ENCODE assay signal across 19 cellular contexts in genomic region chr11:116647305-116648080, GRCh38.
DNase-seq lines count a peak whose midpoint lies in the region; TF ChIP-seq lines count a peak whose summit lies in the region.
"Had no signal": no experiment of that assay in that cellular context is flagged by ENCODE, and none has a peak within 500 bp of the region (broad histone marks: within the 10 kb centered on the region; RNA-seq: fewer than 3 reads in every experiment).

No MANE protein-coding gene starts in this region.

- H3K4me2 ChIP-seq in OCI-LY7 (ENCODE audit: low read length) = no peak overlapping the region
- H3K4me2 ChIP-seq: BLaER1, GM23338 had no signal

- CTCF ChIA-PET in Calu3 (lab: Charles Lee) (no interaction called here), OCI-LY7 (lab: Charles Lee; ENCODE audit: unreplicated experiment) (no interaction called here)

- BruUV-seq in Calu3 (replicated peaks; lab: Mats Ljungman, UMichigan) (no TSS peak), OCI-LY7 (replicated peaks; lab: Mats Ljungman, UMichigan) (no TSS peak)

- no peak overlapping the region for H3K4me3 ChIP-seq in coronary artery
- H3K4me3 ChIP-seq in OCI-LY7 (ENCODE audit: low read depth, low read length, poor library complexity, severe bottlenecking) = no peak overlapping the region
- H3K4me3 ChIP-seq: BLaER1, GM23338, HAP-1 had no signal

- no peaks in the 10 kb centered on the region for H3K9me3 ChIP-seq in OCI-LY7 (ENCODE audit: low read length)
- H3K9me3 ChIP-seq: BLaER1, Caco-2, HAP-1 had no signal

- peaks cover 79% of the 10 kb centered on the region for H3K27me3 Mint-ChIP-seq in Calu3 (ENCODE audit: unreplicated experiment)
- H3K27me3 Mint-ChIP-seq: CD4-positive, CD25-positive, alpha-beta regulatory T cell had no signal

- H3K4me3 Mint-ChIP-seq in Calu3 (ENCODE audit: low read depth, unreplicated experiment) = no peak overlapping the region
- H3K4me3 Mint-ChIP-seq: B cell; CD4-positive, CD25-positive, alpha-beta regulatory T cell; CD8-positive, alpha-beta T cell; GM23338 had no signal

- no peak overlapping the region for H3K27ac ChIP-seq in coronary artery
- no peak overlapping the region for H3K27ac ChIP-seq in OCI-LY7 (ENCODE audit: low read depth, low read length, poor library complexity, severe bottlenecking)
- H3K27ac ChIP-seq: 22Rv1, BLaER1, C4-2B had no signal

- no peaks in the 10 kb centered on the region for H3K9me3 Mint-ChIP-seq in Calu3 (ENCODE audit: low read depth, unreplicated experiment)
- H3K9me3 Mint-ChIP-seq: CD8-positive, alpha-beta T cell; GM23338 had no signal

- no peaks in the 10 kb centered on the region for H3K4me1 Mint-ChIP-seq in Calu3 (ENCODE audit: low read depth, unreplicated experiment)
- H3K4me1 Mint-ChIP-seq: B cell; CD4-positive, CD25-positive, alpha-beta regulatory T cell had no signal

- POLR2A ChIA-PET in OCI-LY7 (lab: Charles Lee) = no interaction called here

- intact Hi-C loops in Calu3 (cut with micrococcal nuclease; ENCODE audit: unreplicated experiment) (no loop called here), OCI-LY7 (cut with micrococcal nuclease; ENCODE audit: unreplicated experiment) (no loop called here)

- H3K79me2 ChIP-seq in OCI-LY7 (ENCODE audit: insufficient read depth, low read depth, low read length) = no peaks in the 10 kb centered on the region

- H3K9me2 ChIP-seq in OCI-LY7 (ENCODE audit: insufficient read depth, low read length) = no peaks in the 10 kb centered on the region

- H3K36me3 Mint-ChIP-seq in Calu3 (ENCODE audit: insufficient read depth, unreplicated experiment) = no peaks in the 10 kb centered on the region
- H3K36me3 Mint-ChIP-seq: CD4-positive, CD25-positive, alpha-beta regulatory T cell; CD8-positive, alpha-beta T cell had no signal

- peak; percentile 18 for DNase-seq in activated CD8-positive, alpha-beta memory T cell treated with anti-CD3 and anti-CD28 coated beads, Interleukin-2, amount 50 U/mL, for 48 hours
- no peak for DNase-seq in activated CD8-positive, alpha-beta memory T cell treated with anti-CD3 and anti-CD28 coated beads for 24 hours
- DNase-seq in coronary artery (ENCODE audit: low spot score) (peak; percentile 36), islet precursor cell (peak; percentile 24), Calu3 (no peak), OCI-LY7 (ENCODE audit: low spot score) (no peak)
- no peak for DNase-seq in stimulated activated CD8-positive, alpha-beta memory T cell treated with anti-CD3 and anti-CD28 coated beads, Interleukin-4, amount 100 ng/mL, for 48 hours
- DNase-seq: Caco-2; CD4-positive, CD25-positive, alpha-beta regulatory T cell; DMS53; DMS79 treated with DMSO at 0.1 percent for 48 hours; GF-D8 had no signal

- H3K36me3 ChIP-seq in OCI-LY7 (ENCODE audit: insufficient read depth, low read length) = no peaks in the 10 kb centered on the region
- H3K36me3 ChIP-seq: BLaER1, HAP-1 had no signal

- TF ChIP-seq CTCF in coronary artery (IDR thresholded peaks at IDR 0.05) = no peak
- no peak for TF ChIP-seq CTCF in Calu3 (IDR thresholded peaks at IDR 0.05; ENCODE audit: unreplicated experiment)
- no peak for TF ChIP-seq CTCF in OCI-LY7 (conservative IDR thresholded peaks at IDR 0.05; ENCODE audit: low read length)

- H3K27ac Mint-ChIP-seq in Calu3 (ENCODE audit: unreplicated experiment) = no peak overlapping the region
- H3K27ac Mint-ChIP-seq: B cell; CD4-positive, CD25-positive, alpha-beta regulatory T cell; CD8-positive, alpha-beta T cell; GM23338 had no signal

- H2AFZ ChIP-seq in OCI-LY7 (ENCODE audit: low read length) = no peak overlapping the region
- H2AFZ ChIP-seq: GM23338 had no signal

- no peaks in the 10 kb centered on the region for H4K20me1 ChIP-seq in OCI-LY7 (ENCODE audit: insufficient read depth, low read length)
- H4K20me1 ChIP-seq: BLaER1 had no signal

- H3K4me1 ChIP-seq in OCI-LY7 (ENCODE audit: insufficient read depth, low read length, poor library complexity, severe bottlenecking) = no peaks in the 10 kb centered on the region
- H3K4me1 ChIP-seq: BLaER1, Caco-2, HAP-1 had no signal

Comparison
In these comparisons a context has a peak if more than half of its experiments do, and no peak if none do; other contexts are left out.
1. DNase-seq: peak in activated CD8-positive, alpha-beta memory T cell treated with anti-CD3 and anti-CD28 coated beads, Interleukin-2, amount 50 U/mL, for 48 hours (single experiment), coronary artery (single experiment) and islet precursor cell (single experiment); none in activated CD8-positive, alpha-beta memory T cell treated with anti-CD3 and anti-CD28 coated beads for 24 hours (single experiment), stimulated activated CD8-positive, alpha-beta memory T cell treated with anti-CD3 and anti-CD28 coated beads, Interleukin-4, amount 100 ng/mL, for 48 hours (single experiment), Calu3 (single experiment) and OCI-LY7 (single experiment).